In genomic region chr19:19171110-19171672, GRCh38 we compare ENCODE assay signal across 2 cellular contexts.
TF ChIP-seq lines count a peak whose summit lies in the region.

No MANE protein-coding gene starts in this region.

TF ChIP-seq in SK-N-SH treated with all-trans-retinoic acid at 6 μM for 48 hours, 23 proteins besides CTCF, POLR2A, EP300 and RAD21:
- TF ChIP-seq, protein P1, sequence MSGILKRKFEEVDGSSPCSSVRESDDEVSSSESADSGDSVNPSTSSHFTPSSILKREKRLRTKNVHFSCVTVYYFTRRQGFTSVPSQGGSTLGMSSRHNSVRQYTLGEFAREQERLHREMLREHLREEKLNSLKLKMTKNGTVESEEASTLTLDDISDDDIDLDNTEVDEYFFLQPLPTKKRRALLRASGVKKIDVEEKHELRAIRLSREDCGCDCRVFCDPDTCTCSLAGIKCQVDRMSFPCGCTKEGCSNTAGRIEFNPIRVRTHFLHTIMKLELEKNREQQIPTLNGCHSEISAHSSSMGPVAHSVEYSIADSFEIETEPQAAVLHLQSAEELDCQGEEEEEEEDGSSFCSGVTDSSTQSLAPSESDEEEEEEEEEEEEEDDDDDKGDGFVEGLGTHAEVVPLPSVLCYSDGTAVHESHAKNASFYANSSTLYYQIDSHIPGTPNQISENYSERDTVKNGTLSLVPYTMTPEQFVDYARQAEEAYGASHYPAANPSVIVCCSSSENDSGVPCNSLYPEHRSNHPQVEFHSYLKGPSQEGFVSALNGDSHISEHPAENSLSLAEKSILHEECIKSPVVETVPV (CRISPR knock-in tag; IDR thresholded peaks at IDR 0.05), result no peak
- peak; percentile 98 for TF ChIP-seq ZFP3 (CRISPR knock-in tag; IDR thresholded peaks at IDR 0.05)

TF ChIP-seq in SK-N-SH, 30 proteins besides CTCF, POLR2A, EP300 and RAD21:
- TF ChIP-seq, protein P2, sequence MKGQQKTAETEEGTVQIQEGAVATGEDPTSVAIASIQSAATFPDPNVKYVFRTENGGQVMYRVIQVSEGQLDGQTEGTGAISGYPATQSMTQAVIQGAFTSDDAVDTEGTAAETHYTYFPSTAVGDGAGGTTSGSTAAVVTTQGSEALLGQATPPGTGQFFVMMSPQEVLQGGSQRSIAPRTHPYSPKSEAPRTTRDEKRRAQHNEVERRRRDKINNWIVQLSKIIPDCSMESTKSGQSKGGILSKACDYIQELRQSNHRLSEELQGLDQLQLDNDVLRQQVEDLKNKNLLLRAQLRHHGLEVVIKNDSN (IDR thresholded peaks at IDR 0.05; ENCODE audit: borderline replicate concordance, low read depth), result no peak
